ENCODE assay signal across 1 cellular context in the genomic region with DNA sequence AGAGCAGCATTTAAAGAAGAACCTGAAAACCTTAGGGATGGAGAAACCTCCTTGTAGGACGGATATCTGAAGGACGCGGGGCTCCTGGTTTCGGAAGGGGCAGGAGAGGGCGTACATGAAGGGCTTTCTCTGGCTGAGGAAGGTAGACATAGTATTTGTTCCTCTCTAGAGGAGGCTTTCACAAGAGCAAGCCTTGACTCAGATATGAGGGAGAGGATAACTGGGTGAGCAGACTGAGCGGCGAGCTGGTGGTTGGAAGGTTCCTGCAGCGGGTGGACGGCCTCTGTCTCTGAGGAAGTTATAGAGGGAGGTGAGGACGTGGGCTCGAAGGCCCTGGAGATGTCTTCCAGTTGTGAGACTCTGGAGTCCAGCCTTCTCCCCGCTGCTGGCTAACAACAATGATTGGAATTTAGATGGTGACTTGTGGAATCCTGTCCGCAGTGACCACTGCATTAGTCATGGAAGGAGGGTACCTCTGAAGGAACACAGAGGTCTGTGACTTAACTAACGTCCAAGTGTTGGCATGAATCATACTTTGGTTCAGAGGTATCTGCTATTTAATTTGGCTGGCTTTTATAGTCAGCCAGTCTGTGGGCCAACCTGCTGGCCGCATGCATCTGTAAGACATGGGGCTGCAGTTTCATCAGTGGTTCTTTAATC.
TF ChIP-seq lines count a peak whose summit lies in the region.

No MANE protein-coding gene starts in this region.

TF ChIP-seq in endothelial cell of umbilical vein, 7 proteins besides CTCF, POLR2A, EP300 and RAD21 (continued from another document):
- no peak for TF ChIP-seq EZH2 (IDR thresholded peaks at IDR 0.05; ENCODE audit: borderline replicate concordance, low read depth, low read length, severe bottlenecking)
- peak; percentile 94 for TF ChIP-seq POLR2AphosphoS5 (IDR thresholded peaks at IDR 0.05; ENCODE audit: insufficient read depth, low read depth, low read length)
- peak; percentile 99 for TF ChIP-seq FOS (IDR thresholded peaks at IDR 0.05; ENCODE audit: borderline replicate concordance, insufficient read depth, low read length)
- TF ChIP-seq MYC (IDR thresholded peaks at IDR 0.05; ENCODE audit: low read depth, low read length): no peak
- peak; percentile 43 for TF ChIP-seq GATA2 (IDR thresholded peaks at IDR 0.05; ENCODE audit: insufficient read depth, insufficient read length, low read depth, low read length)
- TF ChIP-seq, protein P1, sequence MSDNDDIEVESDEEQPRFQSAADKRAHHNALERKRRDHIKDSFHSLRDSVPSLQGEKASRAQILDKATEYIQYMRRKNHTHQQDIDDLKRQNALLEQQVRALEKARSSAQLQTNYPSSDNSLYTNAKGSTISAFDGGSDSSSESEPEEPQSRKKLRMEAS (IDR thresholded peaks at IDR 0.05; ENCODE audit: insufficient read depth, insufficient read length): no peak
